1 cellular context compared by ENCODE assay signal in the genomic region with DNA sequence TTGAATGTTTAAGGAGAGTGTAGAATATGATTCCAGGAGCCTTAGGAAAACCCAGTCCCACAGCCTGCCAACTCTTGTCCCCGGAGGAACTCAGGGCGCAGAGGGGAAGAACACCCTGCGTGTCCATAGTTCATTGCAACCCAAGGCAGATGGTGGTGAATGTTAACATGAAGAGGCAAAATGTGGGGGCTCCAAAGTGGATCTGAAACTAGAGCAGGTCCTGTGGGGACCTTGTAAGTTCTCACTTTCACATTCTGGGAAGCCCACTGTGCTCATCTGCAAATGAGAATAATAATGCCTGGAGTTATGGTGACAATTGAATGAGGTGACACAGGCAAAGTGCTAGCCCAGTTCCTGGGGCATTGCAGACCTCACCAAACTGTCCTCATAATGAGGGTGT.
TF ChIP-seq lines count a peak whose summit lies in the region.

No MANE protein-coding gene starts in this region.

TF ChIP-seq in GM23338, 12 proteins besides CTCF, POLR2A, EP300 and RAD21 (continued from another document):
- TF ChIP-seq REST (IDR thresholded peaks at IDR 0.05; ENCODE audit: unreplicated experiment) (no peak), NANOG (IDR thresholded peaks at IDR 0.05; ENCODE audit: borderline replicate concordance) (no peak), ETS1 (IDR thresholded peaks at IDR 0.05) (no peak), EZH2phosphoT487 (IDR thresholded peaks at IDR 0.05; ENCODE audit: unreplicated experiment) (no peak), POLR2AphosphoS5 (IDR thresholded peaks at IDR 0.05; ENCODE audit: low read depth) (no peak), ZNF331 (CRISPR knock-in tag; IDR thresholded peaks at IDR 0.05; ENCODE audit: low read depth) (no peak), STAT1 (IDR thresholded peaks at IDR 0.05; ENCODE audit: unreplicated experiment) (no peak), EZH2 (IDR thresholded peaks at IDR 0.05; ENCODE audit: low read depth, unreplicated experiment) (no peak), ZNF114 (CRISPR knock-in tag; IDR thresholded peaks at IDR 0.05) (no peak), JUNB (IDR thresholded peaks at IDR 0.05; ENCODE audit: unreplicated experiment) (no peak)
TF ChIP-seq in GM23338: peak in this region for 0.
